ENCODE assay signal across 1 cellular context in the genomic region with DNA sequence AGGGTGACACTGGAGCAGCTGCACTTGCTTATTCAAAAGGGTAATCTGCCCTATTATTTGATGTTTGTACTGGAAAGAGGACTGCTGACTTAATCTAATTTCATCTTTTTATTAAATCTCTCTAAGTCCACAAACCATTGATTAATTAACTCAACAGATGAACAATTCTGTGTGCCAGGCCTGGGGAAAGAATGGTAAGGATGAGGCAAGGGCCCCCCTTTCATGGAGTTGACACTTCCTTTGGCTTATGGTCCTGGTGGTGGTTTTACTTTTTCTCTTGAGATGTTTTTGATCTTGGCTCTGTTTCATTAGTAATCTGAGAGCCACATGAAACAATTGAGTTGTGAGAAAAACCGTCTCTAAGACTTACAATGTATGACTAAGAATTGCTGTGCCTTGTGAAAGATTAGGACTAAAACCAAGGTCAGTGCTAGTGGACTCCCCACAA.
TF ChIP-seq lines count a peak whose summit lies in the region.

No MANE protein-coding gene starts in this region.

TF ChIP-seq in WTC11, 78 proteins besides CTCF, POLR2A, EP300 and RAD21 (continued from another document):
- TF ChIP-seq, protein P1, sequence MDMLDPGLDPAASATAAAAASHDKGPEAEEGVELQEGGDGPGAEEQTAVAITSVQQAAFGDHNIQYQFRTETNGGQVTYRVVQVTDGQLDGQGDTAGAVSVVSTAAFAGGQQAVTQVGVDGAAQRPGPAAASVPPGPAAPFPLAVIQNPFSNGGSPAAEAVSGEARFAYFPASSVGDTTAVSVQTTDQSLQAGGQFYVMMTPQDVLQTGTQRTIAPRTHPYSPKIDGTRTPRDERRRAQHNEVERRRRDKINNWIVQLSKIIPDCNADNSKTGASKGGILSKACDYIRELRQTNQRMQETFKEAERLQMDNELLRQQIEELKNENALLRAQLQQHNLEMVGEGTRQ (CRISPR knock-in tag; IDR thresholded peaks at IDR 0.05): no peak
- TF ChIP-seq, protein P2, sequence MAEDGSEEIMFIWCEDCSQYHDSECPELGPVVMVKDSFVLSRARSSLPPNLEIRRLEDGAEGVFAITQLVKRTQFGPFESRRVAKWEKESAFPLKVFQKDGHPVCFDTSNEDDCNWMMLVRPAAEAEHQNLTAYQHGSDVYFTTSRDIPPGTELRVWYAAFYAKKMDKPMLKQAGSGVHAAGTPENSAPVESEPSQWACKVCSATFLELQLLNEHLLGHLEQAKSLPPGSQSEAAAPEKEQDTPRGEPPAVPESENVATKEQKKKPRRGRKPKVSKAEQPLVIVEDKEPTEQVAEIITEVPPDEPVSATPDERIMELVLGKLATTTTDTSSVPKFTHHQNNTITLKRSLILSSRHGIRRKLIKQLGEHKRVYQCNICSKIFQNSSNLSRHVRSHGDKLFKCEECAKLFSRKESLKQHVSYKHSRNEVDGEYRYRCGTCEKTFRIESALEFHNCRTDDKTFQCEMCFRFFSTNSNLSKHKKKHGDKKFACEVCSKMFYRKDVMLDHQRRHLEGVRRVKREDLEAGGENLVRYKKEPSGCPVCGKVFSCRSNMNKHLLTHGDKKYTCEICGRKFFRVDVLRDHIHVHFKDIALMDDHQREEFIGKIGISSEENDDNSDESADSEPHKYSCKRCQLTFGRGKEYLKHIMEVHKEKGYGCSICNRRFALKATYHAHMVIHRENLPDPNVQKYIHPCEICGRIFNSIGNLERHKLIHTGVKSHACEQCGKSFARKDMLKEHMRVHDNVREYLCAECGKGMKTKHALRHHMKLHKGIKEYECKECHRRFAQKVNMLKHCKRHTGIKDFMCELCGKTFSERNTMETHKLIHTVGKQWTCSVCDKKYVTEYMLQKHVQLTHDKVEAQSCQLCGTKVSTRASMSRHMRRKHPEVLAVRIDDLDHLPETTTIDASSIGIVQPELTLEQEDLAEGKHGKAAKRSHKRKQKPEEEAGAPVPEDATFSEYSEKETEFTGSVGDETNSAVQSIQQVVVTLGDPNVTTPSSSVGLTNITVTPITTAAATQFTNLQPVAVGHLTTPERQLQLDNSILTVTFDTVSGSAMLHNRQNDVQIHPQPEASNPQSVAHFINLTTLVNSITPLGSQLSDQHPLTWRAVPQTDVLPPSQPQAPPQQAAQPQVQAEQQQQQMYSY (CRISPR knock-in tag; IDR thresholded peaks at IDR 0.05): no peak
